Comparison of ENCODE assay signal across 8 cellular contexts in the genomic region with DNA sequence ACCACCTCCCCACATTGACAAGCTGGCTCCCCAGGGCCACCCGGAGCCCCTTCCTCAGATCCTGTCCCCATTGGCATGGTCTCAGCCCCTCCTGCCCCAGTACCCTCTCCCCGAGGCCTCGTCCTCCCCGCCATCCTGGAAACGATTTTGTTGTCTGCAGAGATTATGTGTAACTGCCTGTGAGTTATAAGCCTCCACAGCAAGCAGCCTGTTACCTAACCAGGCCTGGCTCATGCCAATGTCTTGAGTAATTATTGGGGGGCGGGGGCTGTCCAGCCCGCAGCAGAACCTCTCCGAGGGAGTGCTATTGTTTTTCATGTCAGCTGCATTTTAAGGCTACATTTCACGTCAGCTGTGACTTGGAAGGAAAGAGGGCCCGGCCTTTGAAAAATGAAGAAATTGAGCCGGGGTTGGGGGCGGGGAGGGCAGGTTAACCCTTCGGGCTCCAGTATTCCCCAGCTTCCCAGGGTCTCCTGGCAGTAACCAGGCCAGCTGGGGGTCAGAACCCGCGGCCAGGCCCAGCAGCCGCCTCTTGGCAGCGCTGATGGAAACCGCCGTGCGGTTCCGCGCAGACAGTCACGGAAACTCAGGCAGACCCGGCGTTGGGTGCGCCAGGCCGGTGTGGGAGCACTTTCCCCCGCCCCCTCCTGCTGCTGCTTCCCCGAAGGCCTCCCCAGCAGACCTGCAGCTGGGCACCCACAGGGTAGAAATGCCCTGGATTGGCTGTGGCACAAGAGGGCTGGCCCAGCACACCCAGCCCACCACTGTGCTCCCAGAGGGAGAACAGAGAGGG. TPM values are rescaled to one million over a fixed set of nuclear protein-coding genes. Genes with fewer than 3 reads are reported as not detected.
DNase-seq lines count a peak whose midpoint lies in the region; ATAC-seq lines count a peak whose summit lies in the region.

No MANE protein-coding gene starts in this region.

- DNase-seq in Kasumi-1 (lab: John Stamatoyannopoulos, UW) = peak; percentile 73 to 74
- peak; percentile 24 to 54 for DNase-seq in T47D (ENCODE audit: low read depth in 1 of 2, low spot score in 1 of 2)
- no peak for DNase-seq in left lobe of liver (ENCODE audit: low spot score)
- DNase-seq in NCI-H526 (lab: John Stamatoyannopoulos, UW) = no peak
- DNase-seq in activated CD4-positive, alpha-beta T cell treated with anti-CD3 and anti-CD28 coated beads, Interleukin-2, amount 10 ng/mL, durations not matched to agents 7 days and 5 days = no peak

- peaks cover 21% of the 10 kb centered on the region for H3K36me3 Mint-ChIP-seq in activated CD4-positive, alpha-beta T cell treated with anti-CD3 and anti-CD28 coated beads, Interleukin-2, amount 10 ng/mL, durations not matched to agents 7 days and 5 days (ENCODE audit: low read depth)

- in situ Hi-C loops in T47D (cut with HindIII; ENCODE audit: low pct_unique_long_range_greater_than_20kb, low sequenced_read_pairs) = no loop called here

- H3K4me3 Mint-ChIP-seq in activated CD4-positive, alpha-beta T cell treated with anti-CD3 and anti-CD28 coated beads, Interleukin-2, amount 10 ng/mL, durations not matched to agents 7 days and 5 days = no peak overlapping the region

- peak overlapping the region; percentile 62 to 90 (median 74) for H3K9ac ChIP-seq in subcutaneous abdominal adipose tissue (ENCODE audit: low read length in 5 of 5)

- H3K4me1 Mint-ChIP-seq in activated CD4-positive, alpha-beta T cell treated with anti-CD3 and anti-CD28 coated beads, Interleukin-2, amount 10 ng/mL, durations not matched to agents 7 days and 5 days = no peaks in the 10 kb centered on the region

- H3K27ac Mint-ChIP-seq in activated CD4-positive, alpha-beta T cell treated with anti-CD3 and anti-CD28 coated beads, Interleukin-2, amount 10 ng/mL, durations not matched to agents 7 days and 5 days = no peak overlapping the region

- H3K27me3 Mint-ChIP-seq in activated CD4-positive, alpha-beta T cell treated with anti-CD3 and anti-CD28 coated beads, Interleukin-2, amount 10 ng/mL, durations not matched to agents 7 days and 5 days = no peaks in the 10 kb centered on the region

- H3K9me3 ChIP-seq in subcutaneous abdominal adipose tissue (ENCODE audit: control insufficient read depth in 5 of 5, low read length in 5 of 5) = peaks cover 0 to 18% (median 15%) of the 10 kb centered on the region in 5 donors

- H3K4me1 ChIP-seq in subcutaneous abdominal adipose tissue (ENCODE audit: control insufficient read depth in 5 of 5, insufficient read depth in 5 of 5, low read length in 5 of 5) = peaks cover 12 to 60% (median 34%) of the 10 kb centered on the region in 5 donors

- no peaks in the 10 kb centered on the region for H3K36me3 ChIP-seq in subcutaneous abdominal adipose tissue (ENCODE audit: control insufficient read depth in 5 of 5, insufficient read depth in 5 of 5, low read length in 5 of 5)

- CTCF ChIA-PET in activated CD4-positive, alpha-beta T cell treated with anti-CD3 and anti-CD28 coated beads, Interleukin-2, amount 10 ng/mL, durations not matched to agents 7 days and 5 days (lab: Charles Lee) = no interaction called here

- H3K4me3 ChIP-seq in subcutaneous abdominal adipose tissue (ENCODE audit: low read depth in 1 of 5, low read length in 5 of 5) = peak overlapping the region; percentile 9 to 53 (median 24)

- peak overlapping the region; percentile 97 for H3K27ac ChIP-seq in subcutaneous abdominal adipose tissue (ENCODE audit: low read depth, low read length)

- ATAC-seq in left lobe of liver = peak; percentile 51
- ATAC-seq in HG02981 (IDR thresholded peaks at IDR 0.05; ENCODE audit: unreplicated experiment) = no peak
- no peak for ATAC-seq in HG03571 (IDR thresholded peaks at IDR 0.05; ENCODE audit: unreplicated experiment)

- no peaks in the 10 kb centered on the region for H3K27me3 ChIP-seq in subcutaneous abdominal adipose tissue (ENCODE audit: control insufficient read depth in 5 of 5, insufficient read depth in 4 of 5, low read length in 5 of 5)

- POLR2A ChIA-PET in activated CD4-positive, alpha-beta T cell treated with anti-CD3 and anti-CD28 coated beads, Interleukin-2, amount 10 ng/mL, durations not matched to agents 7 days and 5 days (lab: Charles Lee) = no interaction called here

- H3K9me3 Mint-ChIP-seq in activated CD4-positive, alpha-beta T cell treated with anti-CD3 and anti-CD28 coated beads, Interleukin-2, amount 10 ng/mL, durations not matched to agents 7 days and 5 days = peaks cover 47% of the 10 kb centered on the region

RNA-seq across cellular contexts. Expression of a gene that starts 59.5 kb away (rescaled TPM):
- 8.4 TPM for total RNA-seq in left lobe of liver
- under 1 TPM; 0.29 to 0.40 TPM for total RNA-seq in activated CD4-positive, alpha-beta T cell treated with anti-CD3 and anti-CD28 coated beads, Interleukin-2, amount 10 ng/mL, durations not matched to agents 7 days and 5 days

Comparison
In these comparisons a context has a peak if more than half of its experiments do, and no peak if none do; other contexts are left out.
1. DNase-seq: peak in Kasumi-1 (2 of 2) and T47D (2 of 2); none in left lobe of liver (single experiment), NCI-H526 (0 of 2) and activated CD4-positive, alpha-beta T cell treated with anti-CD3 and anti-CD28 coated beads, Interleukin-2, amount 10 ng/mL, durations not matched to agents 7 days and 5 days (single experiment).